ENCODE assay signal across 9 cellular contexts in genomic region chr22:29581799-29582198, GRCh38. TPM values are rescaled to one million over a fixed set of nuclear protein-coding genes. Genes with fewer than 3 reads are reported as not detected.
DNase-seq lines count a peak whose midpoint lies in the region; ATAC-seq, FAIRE-seq and TF ChIP-seq lines count a peak whose summit lies in the region.
"Had no signal": no experiment of that assay in that cellular context is flagged by ENCODE, and none has a peak within 500 bp of the region (broad histone marks: within the 10 kb centered on the region; RNA-seq: fewer than 3 reads in every experiment).

No MANE protein-coding gene starts in this region.

- no peaks in the 10 kb centered on the region for H3K9me3 Mint-ChIP-seq in astrocyte (ENCODE audit: unreplicated experiment)
- H3K9me3 Mint-ChIP-seq in neural crest cell = no peaks in the 10 kb centered on the region

- ATAC-seq in DND-41 (ENCODE audit: insufficient read depth, low read depth) = no peak
- no peak for ATAC-seq in HG02884 (IDR thresholded peaks at IDR 0.05; ENCODE audit: unreplicated experiment)
- ATAC-seq in HG03175 (IDR thresholded peaks at IDR 0.05; ENCODE audit: unreplicated experiment) = no peak

- H3K27ac ChIP-seq in DND-41 (ENCODE audit: low read length) = peak overlapping the region; percentile 75
- no peak overlapping the region for H3K27ac ChIP-seq in astrocyte (ENCODE audit: low read depth, low read length)

- H3K4me1 ChIP-seq in DND-41 (ENCODE audit: insufficient read depth, low read length) = peaks cover 31% of the 10 kb centered on the region
- peaks cover 9% of the 10 kb centered on the region for H3K4me1 ChIP-seq in astrocyte (ENCODE audit: insufficient read depth, low read length)

- no peak overlapping the region for H3K27ac Mint-ChIP-seq in astrocyte (ENCODE audit: unreplicated experiment)
- no peak overlapping the region for H3K27ac Mint-ChIP-seq in neural crest cell (ENCODE audit: unreplicated experiment)

- no peak for DNase-seq in DND-41
- peak; percentile 23 for DNase-seq in NCI-H1417 treated with DMSO at 0.1 percent for 48 hours (lab: John Stamatoyannopoulos, UW)
- no peak for DNase-seq in astrocyte (ENCODE audit: low read depth)
- DNase-seq in neural crest cell (ENCODE audit: low read depth, low spot score) = no peak
- no peak for DNase-seq in NOMO-1 treated with DMSO at 0.1 percent for 48 hours (lab: John Stamatoyannopoulos, UW; ENCODE audit: unreplicated experiment)
- no peak for DNase-seq in iPS-NIHi7 (ENCODE audit: extremely low spot score)
- DNase-seq: activated CD8-positive, alpha-beta memory T cell treated with anti-CD3 and anti-CD28 coated beads, Interleukin-2, amount 50 U/mL, for 48 hours had no signal

- H3K27me3 Mint-ChIP-seq in astrocyte (ENCODE audit: low read depth, unreplicated experiment) (no peaks in the 10 kb centered on the region), neural crest cell (ENCODE audit: low read depth) (no peaks in the 10 kb centered on the region)

- H3K4me2 ChIP-seq in DND-41 (ENCODE audit: insufficient read depth, low read length) (peak overlapping the region; percentile 92), astrocyte (ENCODE audit: low read length) (peak overlapping the region; percentile 100)

- H3K27me3 ChIP-seq in DND-41 (ENCODE audit: insufficient read depth, low read length, poor library complexity) (no peaks in the 10 kb centered on the region), astrocyte (ENCODE audit: insufficient read depth, low read length) (no peaks in the 10 kb centered on the region)

- peak overlapping the region; percentile 72 for H2AFZ ChIP-seq in DND-41 (ENCODE audit: low read depth, low read length)
- peak overlapping the region; percentile 32 for H2AFZ ChIP-seq in astrocyte (ENCODE audit: low read depth, low read length)

- H3K36me3 ChIP-seq in DND-41 (ENCODE audit: insufficient read depth, low read length) = no peaks in the 10 kb centered on the region
- H3K36me3 ChIP-seq in astrocyte (ENCODE audit: insufficient read depth, low read length) = no peaks in the 10 kb centered on the region

- peak overlapping the region; percentile 95 for H3K4me3 Mint-ChIP-seq in astrocyte (ENCODE audit: unreplicated experiment)
- H3K4me3 Mint-ChIP-seq in neural crest cell = peak overlapping the region; percentile 98

- H3K4me1 Mint-ChIP-seq in astrocyte (ENCODE audit: low read depth, unreplicated experiment) = peaks cover 6% of the 10 kb centered on the region
- peaks cover 20% of the 10 kb centered on the region for H3K4me1 Mint-ChIP-seq in neural crest cell

- TF ChIP-seq CTCF in DND-41 (IDR thresholded peaks at IDR 0.05; ENCODE audit: borderline replicate concordance, extremely low read depth, low read length, poor library complexity, severe bottlenecking) (no peak), astrocyte (IDR thresholded peaks at IDR 0.05; ENCODE audit: insufficient read depth, low read depth, low read length) (no peak), neural crest cell (conservative IDR thresholded peaks at IDR 0.05) (no peak)

- H4K20me1 ChIP-seq in DND-41 (ENCODE audit: insufficient read depth, low read length) = no peaks in the 10 kb centered on the region
- no peaks in the 10 kb centered on the region for H4K20me1 ChIP-seq in astrocyte (ENCODE audit: insufficient read depth, low read length)

- H3K79me2 ChIP-seq in DND-41 (ENCODE audit: insufficient read depth, low read length) (peaks cover 12% of the 10 kb centered on the region), astrocyte (ENCODE audit: insufficient read depth, low read length) (peaks cover 12% of the 10 kb centered on the region)

- H3K9me3 ChIP-seq in DND-41 (ENCODE audit: insufficient read depth, low read length, severe bottlenecking) = no peaks in the 10 kb centered on the region
- H3K9me3 ChIP-seq in astrocyte (ENCODE audit: insufficient read depth, low read depth, low read length) = no peaks in the 10 kb centered on the region

- H3K4me3 ChIP-seq in DND-41 (ENCODE audit: low read depth in 1 of 2, low read length in 2 of 2) = peak overlapping the region; percentile 64 to 77; a peak in 3 of 4 replicates
- H3K4me3 ChIP-seq in astrocyte (ENCODE audit: insufficient read depth, low read depth, low read length) = peak overlapping the region; percentile 77

- H3K9ac ChIP-seq in DND-41 (ENCODE audit: low read depth, low read length) (peak overlapping the region; percentile 62), astrocyte (ENCODE audit: low read length) (no peak overlapping the region)

- H3K36me3 Mint-ChIP-seq in astrocyte (ENCODE audit: low read depth, unreplicated experiment) (no peaks in the 10 kb centered on the region), neural crest cell (ENCODE audit: low read depth) (peaks cover 2% of the 10 kb centered on the region)

- no peak for FAIRE-seq in astrocyte (lab: Jason Lieb, UNC)

RNA-seq across cellular contexts. Expression of gene NIPSNAP1, which starts 0.9 kb away (rescaled TPM):
- total RNA-seq in astrocyte = 84.7 and 85.4 TPM in 2 replicates
- 141 and 147 TPM in 2 replicates for total RNA-seq in neural crest cell

RNA-seq across cellular contexts. Expression of gene NF2, which starts 21.6 kb away (rescaled TPM):
- 84.8 and 93.4 TPM in 2 replicates for total RNA-seq in astrocyte
- total RNA-seq in neural crest cell = 48.1 and 48.4 TPM in 2 replicates

RNA-seq across cellular contexts. Expression of gene THOC5, which starts 28.2 kb away (rescaled TPM):
- 85.0 and 92.5 TPM in 2 replicates for total RNA-seq in astrocyte
- 73.2 and 77.1 TPM in 2 replicates for total RNA-seq in neural crest cell
